15 cellular contexts compared by ENCODE assay signal in the genomic region with DNA sequence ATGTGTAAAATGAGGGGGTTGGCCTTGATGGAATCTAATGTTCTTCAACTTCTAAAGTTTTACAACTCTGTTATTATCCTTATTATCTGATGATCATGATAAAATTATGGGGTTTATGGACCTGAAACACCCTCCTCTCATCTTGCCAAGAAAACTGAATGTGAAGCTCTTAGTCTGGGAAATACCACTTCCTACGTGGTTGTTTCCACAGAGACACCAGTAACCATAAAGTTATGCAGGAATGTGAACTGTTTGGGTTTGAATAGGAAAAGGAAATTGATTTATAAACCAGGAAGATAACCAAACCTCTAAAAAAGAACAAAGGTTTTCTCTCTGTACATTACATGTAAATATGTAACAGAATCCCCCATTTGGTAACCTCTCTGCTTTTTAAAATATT. TPM values are rescaled to one million over a fixed set of nuclear protein-coding genes. Genes with fewer than 3 reads are reported as not detected.
A peak's percentile ranks its signal among the peaks of the same experiment; 100 is the strongest.
DNase-seq lines count a peak whose midpoint lies in the region; ATAC-seq and TF ChIP-seq lines count a peak whose summit lies in the region.
"Had no signal": no experiment of that assay in that cellular context is flagged by ENCODE, and none has a peak within 500 bp of the region (broad histone marks: within the 10 kb centered on the region; RNA-seq: fewer than 3 reads in every experiment).

No MANE protein-coding gene starts in this region.

- TF ChIP-seq POLR2A in uterus (IDR thresholded peaks at IDR 0.05) = no peak

- H3K9me3 ChIP-seq in adipocyte (ENCODE audit: control insufficient read depth, low read length) = no peaks in the 10 kb centered on the region
- no peaks in the 10 kb centered on the region for H3K9me3 ChIP-seq in uterus
- H3K9me3 ChIP-seq: gastrocnemius medialis had no signal

- H3K36me3 ChIP-seq in adipocyte (ENCODE audit: control insufficient read depth, insufficient read depth, low read length, severe bottlenecking) = no peaks in the 10 kb centered on the region
- no peaks in the 10 kb centered on the region for H3K36me3 ChIP-seq in uterus
- H3K36me3 ChIP-seq: gastrocnemius medialis had no signal

- peak; percentile 60 for DNase-seq in GM04503 (ENCODE audit: low read depth)
- DNase-seq in adipocyte (ENCODE audit: low read depth) = peak; percentile 53
- peak; percentile 83 for DNase-seq in fibroblast of the aortic adventitia (ENCODE audit: low read depth)
- DNase-seq in pulmonary artery endothelial cell (ENCODE audit: low read depth, low spot score) = peak; percentile 76
- DNase-seq in uterus = no peak
- no peak for DNase-seq in NCI-H446 (lab: John Stamatoyannopoulos, UW)
- DNase-seq: activated B cell treated with CpG ODN at 0.5 μM for 24 hours; CD4-positive, alpha-beta T cell; gastrocnemius medialis; natural killer cell; NCI-H2171 treated with DMSO at 0.1 percent for 48 hours; stimulated activated naive CD8-positive, alpha-beta T cell treated with anti-CD3 and anti-CD28 coated beads, Interleukin-15, Interleukin-2, amounts not matched to agents 100 U/mL and 50 U/mL, for 24 hours had no signal

- H3K4me3 ChIP-seq in adipocyte (ENCODE audit: low read length) (no peak overlapping the region), fibroblast of the aortic adventitia (ENCODE audit: low read depth, low read length) (no peak overlapping the region), uterus (no peak overlapping the region)
- H3K4me3 ChIP-seq: gastrocnemius medialis had no signal

- TF ChIP-seq CTCF in fibroblast of the aortic adventitia (IDR thresholded peaks at IDR 0.05; ENCODE audit: insufficient read depth, low read length) (no peak), uterus (IDR thresholded peaks at IDR 0.05) (no peak)

- no peak for ATAC-seq in GM19351 (IDR thresholded peaks at IDR 0.05; ENCODE audit: unreplicated experiment)
- ATAC-seq in HG03520 (IDR thresholded peaks at IDR 0.05; ENCODE audit: unreplicated experiment) = no peak
- ATAC-seq: gastrocnemius medialis; natural killer cell; sciatic nerve; stimulated activated naive CD8-positive, alpha-beta T cell treated with anti-CD3 and anti-CD28 coated beads, Interleukin-15, Interleukin-2, amounts not matched to agents 100 U/mL and 50 U/mL, for 24 hours had no signal

- H3K4me1 ChIP-seq in adipocyte (ENCODE audit: control insufficient read depth, insufficient read depth, low read length) (no peaks in the 10 kb centered on the region), uterus (no peaks in the 10 kb centered on the region)
- H3K4me1 ChIP-seq: gastrocnemius medialis had no signal

- intact Hi-C loops in uterus (cut with DNase I; ENCODE audit: low total_unique reads) = no loop called here

- H3K27ac ChIP-seq in uterus = no peak overlapping the region
- H3K27ac ChIP-seq: gastrocnemius medialis had no signal

- no peak overlapping the region for H3K9ac ChIP-seq in adipocyte (ENCODE audit: low read length)

- no peaks in the 10 kb centered on the region for H3K27me3 ChIP-seq in adipocyte (replicated peaks; ENCODE audit: control insufficient read depth, insufficient read depth, low read length)
- H3K27me3 ChIP-seq in uterus = no peaks in the 10 kb centered on the region
- H3K27me3 ChIP-seq: gastrocnemius medialis had no signal

RNA-seq across cellular contexts. Expression of gene RAI14, which starts 28.3 kb away (rescaled TPM):
- total RNA-seq in fibroblast of the aortic adventitia (ENCODE audit: low replicate concordance) (85.9 and 100 TPM in 2 replicates), pulmonary artery endothelial cell (192 and 219 TPM in 2 replicates), uterus (100 to 1,000 TPM in 2 of 4 donors, 10 to 100 TPM in 2; 32.4 to 264 (median 117) TPM)

Comparison
In these comparisons a context has a peak if more than half of its experiments do, and no peak if none do; other contexts are left out.
1. DNase-seq: peak in GM04503 (single experiment), adipocyte (single experiment), fibroblast of the aortic adventitia (single experiment) and pulmonary artery endothelial cell (single experiment); none in uterus (0 of 2) and NCI-H446 (0 of 2).